Comparison of ENCODE assay signal across 8 cellular contexts in genomic region chr1:93042134-93042821, GRCh38. TPM values are rescaled to one million over a fixed set of nuclear protein-coding genes. Genes with fewer than 3 reads are reported as not detected.
DNase-seq lines count a peak whose midpoint lies in the region; ATAC-seq, FAIRE-seq and TF ChIP-seq lines count a peak whose summit lies in the region.

No MANE protein-coding gene starts in this region.

- TF ChIP-seq EP300 in A549 (IDR thresholded peaks at IDR 0.05) = no peak

- 65% methylated on average over 8 of the region's 8 CpGs for WGBS in A549 (ENCODE audit: missing lambda C conversion rate)

- H3K4me3 ChIP-seq in A549 = no peak overlapping the region

- H3K27me3 Mint-ChIP-seq in activated CD4-positive, alpha-beta T cell treated with anti-CD3 and anti-CD28 coated beads, Interleukin-2, amount 10 ng/mL, durations not matched to agents 7 days and 5 days = no peaks in the 10 kb centered on the region
- peaks cover 12% of the 10 kb centered on the region for H3K27me3 Mint-ChIP-seq in osteocyte (ENCODE audit: unreplicated experiment)

- TF ChIP-seq CTCF in A549 (IDR thresholded peaks at IDR 0.05) (no peak), osteocyte (IDR thresholded peaks at IDR 0.05) (no peak)

- POLR2A ChIA-PET in A549 (lab: Yijun Ruan, JAX) = no interaction called here
- POLR2A ChIA-PET in activated CD4-positive, alpha-beta T cell treated with anti-CD3 and anti-CD28 coated beads, Interleukin-2, amount 10 ng/mL, durations not matched to agents 7 days and 5 days (lab: Charles Lee) = interaction anchor here (0.8 to 1.3 kb wide), 2 partner anchors 29 to 37 kb away, joined by 4 to 11 read pairs; partner anchors contain the start of gene MTF2

- peak overlapping the region; percentile 46 for H3K4me2 ChIP-seq in A549

- no peak for ATAC-seq in A549
- peak; percentile 95 for ATAC-seq in GM18909 (IDR thresholded peaks at IDR 0.05; ENCODE audit: poor library complexity, unreplicated experiment)
- peak; percentile 71 for ATAC-seq in HG03103 (IDR thresholded peaks at IDR 0.05; ENCODE audit: low read depth, unreplicated experiment)

- H3K9me3 Mint-ChIP-seq in activated CD4-positive, alpha-beta T cell treated with anti-CD3 and anti-CD28 coated beads, Interleukin-2, amount 10 ng/mL, durations not matched to agents 7 days and 5 days = no peaks in the 10 kb centered on the region
- no peaks in the 10 kb centered on the region for H3K9me3 Mint-ChIP-seq in osteocyte (ENCODE audit: unreplicated experiment)

- H3K27ac ChIP-seq in A549 = no peak overlapping the region

- FAIRE-seq in A549 (lab: Jason Lieb, UNC) = no peak

- no peak for TF ChIP-seq POLR2A in A549 (IDR thresholded peaks at IDR 0.05; ENCODE audit: low read length)

- peaks cover 43% of the 10 kb centered on the region for H3K4me1 Mint-ChIP-seq in activated CD4-positive, alpha-beta T cell treated with anti-CD3 and anti-CD28 coated beads, Interleukin-2, amount 10 ng/mL, durations not matched to agents 7 days and 5 days
- no peaks in the 10 kb centered on the region for H3K4me1 Mint-ChIP-seq in osteocyte (ENCODE audit: unreplicated experiment)

- CTCF ChIA-PET in A549 (lab: Yijun Ruan, JAX) = interaction anchor here (0.6 to 1.1 kb wide), 2 partner anchors 20 to 43 kb away, joined by 4 read pairs; no protein-coding TSS in a partner anchor
- CTCF ChIA-PET in activated CD4-positive, alpha-beta T cell treated with anti-CD3 and anti-CD28 coated beads, Interleukin-2, amount 10 ng/mL, durations not matched to agents 7 days and 5 days (lab: Charles Lee) = interaction anchor here (1.0 to 3.0 kb wide), 5 partner anchors 8 to 137 kb away, joined by 3 to 11 read pairs (median 4); partner anchors contain the start of genes MTF2 and TMED5

- H3K4me3 Mint-ChIP-seq in activated CD4-positive, alpha-beta T cell treated with anti-CD3 and anti-CD28 coated beads, Interleukin-2, amount 10 ng/mL, durations not matched to agents 7 days and 5 days = peak overlapping the region; percentile 68
- no peak overlapping the region for H3K4me3 Mint-ChIP-seq in osteocyte (ENCODE audit: unreplicated experiment)

- no peak for TF ChIP-seq RAD21 in A549 (conservative IDR thresholded peaks at IDR 0.05 in 1 of 2, IDR thresholded peaks at IDR 0.05 in 1 of 2)

- H3K9me3 ChIP-seq in A549 = no peaks in the 10 kb centered on the region

- no peaks in the 10 kb centered on the region for H3K36me3 Mint-ChIP-seq in activated CD4-positive, alpha-beta T cell treated with anti-CD3 and anti-CD28 coated beads, Interleukin-2, amount 10 ng/mL, durations not matched to agents 7 days and 5 days (ENCODE audit: low read depth)
- H3K36me3 Mint-ChIP-seq in osteocyte (ENCODE audit: unreplicated experiment) = no peaks in the 10 kb centered on the region

- H3K4me1 ChIP-seq in A549 = 0 out of 3 replicates have a peak, but pooled peaks cover 6% of the 10 kb centered on the region

- H3K27ac Mint-ChIP-seq in activated CD4-positive, alpha-beta T cell treated with anti-CD3 and anti-CD28 coated beads, Interleukin-2, amount 10 ng/mL, durations not matched to agents 7 days and 5 days = peak overlapping the region; percentile 96
- no peak overlapping the region for H3K27ac Mint-ChIP-seq in osteocyte (ENCODE audit: unreplicated experiment)

- DNase-seq in A549 (ENCODE audit: low read depth in 1 of 2, low spot score in 1 of 2) (no peak), pons (ENCODE audit: low spot score) (peak; percentile 57), osteocyte (ENCODE audit: extremely low spot score, unreplicated experiment) (no peak), SHP77 treated with DMSO at 0.1 percent for 48 hours (lab: John Stamatoyannopoulos, UW) (no peak)
- peak; percentile 71 for DNase-seq in activated CD4-positive, alpha-beta T cell treated with anti-CD3 and anti-CD28 coated beads, Interleukin-2, amount 10 ng/mL, durations not matched to agents 7 days and 5 days
- no peak for DNase-seq in effector CD8-positive, alpha-beta T cell (lab: John Stamatoyannopoulos, UW)

TF ChIP-seq in A549, 52 proteins besides CTCF, POLR2A, EP300 and RAD21:
- TF ChIP-seq CHD4 (IDR thresholded peaks at IDR 0.05; ENCODE audit: borderline replicate concordance) (no peak), RARB (CRISPR knock-in tag; IDR thresholded peaks at IDR 0.05) (no peak), JUNB (IDR thresholded peaks at IDR 0.05) (no peak), HDAC2 (IDR thresholded peaks at IDR 0.05) (no peak), TP53 (CRISPR knock-in tag; IDR thresholded peaks at IDR 0.05) (no peak), FOSL2 (IDR thresholded peaks at IDR 0.05) (no peak), FOSL2 (CRISPR knock-in tag; IDR thresholded peaks at IDR 0.05) (no peak), EHMT2 (IDR thresholded peaks at IDR 0.05; ENCODE audit: low read depth) (no peak), CEBPB (IDR thresholded peaks at IDR 0.05) (no peak), ZNF302 (CRISPR knock-in tag; IDR thresholded peaks at IDR 0.05) (no peak), ZFP36 (IDR thresholded peaks at IDR 0.05; ENCODE audit: borderline replicate concordance, partially characterized antibody) (no peak), CHD2 (IDR thresholded peaks at IDR 0.05; ENCODE audit: low read length, partially characterized antibody) (no peak), NPAS2 (CRISPR knock-in tag; IDR thresholded peaks at IDR 0.05; ENCODE audit: borderline replicate concordance) (no peak), RFX5 (IDR thresholded peaks at IDR 0.05) (no peak), BHLHE40 (IDR thresholded peaks at IDR 0.05; ENCODE audit: low read depth, low read length) (no peak), POLR2AphosphoS2 (conservative IDR thresholded peaks at IDR 0.05; ENCODE audit: low read length) (no peak), JUN (IDR thresholded peaks at IDR 0.05) (no peak), EHF (CRISPR knock-in tag; IDR thresholded peaks at IDR 0.05) (no peak), HOXB13 (CRISPR knock-in tag; IDR thresholded peaks at IDR 0.05; ENCODE audit: low read depth) (no peak)
- TF ChIP-seq, protein P1, sequence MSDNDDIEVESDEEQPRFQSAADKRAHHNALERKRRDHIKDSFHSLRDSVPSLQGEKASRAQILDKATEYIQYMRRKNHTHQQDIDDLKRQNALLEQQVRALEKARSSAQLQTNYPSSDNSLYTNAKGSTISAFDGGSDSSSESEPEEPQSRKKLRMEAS (IDR thresholded peaks at IDR 0.05) = no peak

RNA-seq across cellular contexts. Expression of gene MTF2, which starts 36.8 kb away (rescaled TPM):
- 29.5 and 31.2 TPM in 2 replicates for polyA plus RNA-seq in A549 (2011; rRNA removed)
- polyA plus RNA-seq in A549 (2012; cell fraction: cytosol; rRNA removed) = 10.0 and 10.8 TPM in 2 replicates
- polyA plus RNA-seq in A549 (2012; cell fraction: nucleus; rRNA removed) = 4.5 TPM in 2 replicates
- 12.8 to 14.3 TPM (median 13.1 TPM) in 3 replicates for polyA plus RNA-seq in A549 (2017; fragmentation: RNase III; extraction: RNeasy Plus Mini Kit Qiagen cat#74134 plus additional on column Dnase treatment)
- polyA minus RNA-seq in A549 (2011; rRNA and poly(A)+ RNA removed) = 25.1 and 25.3 TPM in 2 replicates
- 10 to 100 TPM; 49.9 to 56.7 TPM for total RNA-seq in activated CD4-positive, alpha-beta T cell treated with anti-CD3 and anti-CD28 coated beads, Interleukin-2, amount 10 ng/mL, durations not matched to agents 7 days and 5 days
- total RNA-seq in osteocyte = 24.9 and 26.2 TPM in 2 replicates

Comparison
In these comparisons a context has a peak if more than half of its experiments do, and no peak if none do; other contexts are left out.
1. ATAC-seq: peak in GM18909 (single experiment) and HG03103 (single experiment); none in A549 (0 of 2).
2. DNase-seq: peak in activated CD4-positive, alpha-beta T cell treated with anti-CD3 and anti-CD28 coated beads, Interleukin-2, amount 10 ng/mL, durations not matched to agents 7 days and 5 days (single experiment) and pons (single experiment); none in A549 (0 of 2), osteocyte (single experiment), SHP77 treated with DMSO at 0.1 percent for 48 hours (single experiment) and effector CD8-positive, alpha-beta T cell (single experiment).